Comparison of ENCODE assay signal across 8 cellular contexts in the genomic region with DNA sequence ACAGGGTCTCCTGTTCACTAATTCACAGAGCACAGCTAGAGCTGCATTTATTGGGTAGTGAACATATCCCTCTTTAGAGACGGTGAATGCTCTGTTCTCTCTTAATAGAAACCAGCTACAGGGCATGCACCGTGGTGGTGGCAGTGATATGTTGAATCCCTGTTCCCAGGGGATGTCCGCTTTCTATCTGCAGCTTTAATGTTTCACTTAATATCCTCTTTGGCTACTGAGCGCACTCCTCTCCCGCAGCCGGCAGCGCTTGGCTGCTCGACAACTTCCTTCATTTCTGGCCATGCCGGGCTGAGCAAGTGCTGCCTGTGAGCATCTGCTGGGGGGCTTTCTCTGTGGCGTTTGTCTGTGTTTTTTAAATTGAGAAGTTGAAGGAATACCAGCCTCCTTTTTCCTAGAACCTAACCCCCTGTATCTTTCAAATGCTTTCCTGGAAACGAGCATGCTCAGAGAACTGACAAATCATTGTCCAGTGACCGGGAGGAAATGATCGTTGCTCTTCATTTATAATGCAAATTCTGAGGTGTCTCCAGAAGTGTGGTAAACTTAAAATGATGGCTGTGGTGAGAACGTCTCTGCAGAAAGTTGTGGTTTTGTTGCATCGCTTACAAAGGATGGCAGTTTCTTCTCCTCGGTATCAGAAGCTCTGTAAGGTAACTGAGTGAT.
A peak's percentile ranks its signal among the peaks of the same experiment; 100 is the strongest.
DNase-seq lines count a peak whose midpoint lies in the region; ATAC-seq and TF ChIP-seq lines count a peak whose summit lies in the region.

No MANE protein-coding gene starts in this region.

- H3K27ac Mint-ChIP-seq in CD4-positive, CD25-positive, alpha-beta regulatory T cell, result peak overlapping the region; percentile 19 to 97 (median 76)

- H3K9me3 Mint-ChIP-seq in CD4-positive, CD25-positive, alpha-beta regulatory T cell, result no peaks in the 10 kb centered on the region

- peak; percentile 9 to 93 (median 61) for DNase-seq in CD4-positive, CD25-positive, alpha-beta regulatory T cell
- DNase-seq in astrocyte of the hippocampus (ENCODE audit: low read depth, low spot score), result peak; percentile 61
- no peak for DNase-seq in kidney epithelial cell (ENCODE audit: low read depth)
- DNase-seq in stimulated activated CD8-positive, alpha-beta memory T cell treated with anti-CD3 and anti-CD28 coated beads, Interleukin-12 subunit alpha, Interleukin-12 subunit beta, amount 100 ng/mL, for 1 hour (ENCODE audit: low read depth), result peak; percentile 8
- no peak for DNase-seq in epidermal melanocyte (ENCODE audit: insufficient read length, low spot score)

- peaks cover 25 to 42% (median 35%) of the 10 kb centered on the region in 4 donors for H3K4me1 Mint-ChIP-seq in CD4-positive, CD25-positive, alpha-beta regulatory T cell

- peaks cover 21% of the 10 kb centered on the region for H3K4me1 ChIP-seq in CD4-positive, CD25-positive, alpha-beta regulatory T cell (ENCODE audit: control insufficient read depth, insufficient read depth, low read length, poor library complexity, severe bottlenecking)

- H3K4me3 ChIP-seq in CD4-positive, CD25-positive, alpha-beta regulatory T cell (ENCODE audit: low read depth, low read length), result peak overlapping the region; percentile 85
- peak overlapping the region; percentile 24 for H3K4me3 ChIP-seq in kidney epithelial cell (ENCODE audit: low read depth, low read length)

- H3K4me3 Mint-ChIP-seq in CD4-positive, CD25-positive, alpha-beta regulatory T cell, result peak overlapping the region; percentile 66 to 92 (median 86)

- no peaks in the 10 kb centered on the region for H3K9me3 ChIP-seq in CD4-positive, CD25-positive, alpha-beta regulatory T cell (ENCODE audit: control insufficient read depth in 2 of 2, low read length in 2 of 2)

- peaks cover 28% of the 10 kb centered on the region for H3K36me3 ChIP-seq in CD4-positive, CD25-positive, alpha-beta regulatory T cell (ENCODE audit: control insufficient read depth, insufficient read depth, low read length)
- H3K36me3 ChIP-seq in kidney epithelial cell (ENCODE audit: control insufficient read depth, insufficient read depth, low read length), result peaks cover 2% of the 10 kb centered on the region

- H3K36me3 Mint-ChIP-seq in CD4-positive, CD25-positive, alpha-beta regulatory T cell, result peaks cover 21% of the 10 kb centered on the region

- ATAC-seq in CD4-positive, CD25-positive, alpha-beta regulatory T cell (ENCODE audit: low read depth in 2 of 2), result peak; percentile 86 to 87
- ATAC-seq in GM19397 (IDR thresholded peaks at IDR 0.05; ENCODE audit: unreplicated experiment), result peak; percentile 92
- ATAC-seq in HG03442 (IDR thresholded peaks at IDR 0.05; ENCODE audit: unreplicated experiment), result peak; percentile 90
- peak; percentile 86 for ATAC-seq in SK-N-SH treated with all-trans-retinoic acid at 6 μM for 48 hours

- no peaks in the 10 kb centered on the region for H3K27me3 ChIP-seq in CD4-positive, CD25-positive, alpha-beta regulatory T cell (ENCODE audit: control insufficient read depth, insufficient read depth, low read length)
- no peaks in the 10 kb centered on the region for H3K27me3 ChIP-seq in kidney epithelial cell (ENCODE audit: control insufficient read depth, insufficient read depth, low read length)

- H3K27me3 Mint-ChIP-seq in CD4-positive, CD25-positive, alpha-beta regulatory T cell, result no peaks in the 10 kb centered on the region

- H3K27ac ChIP-seq in CD4-positive, CD25-positive, alpha-beta regulatory T cell (ENCODE audit: insufficient read depth, low read length, poor library complexity, severe bottlenecking), result peak overlapping the region; percentile 52

- no peak for TF ChIP-seq CTCF in kidney epithelial cell (IDR thresholded peaks at IDR 0.05; ENCODE audit: insufficient read depth, low read length, poor library complexity, severe bottlenecking)

TF ChIP-seq in SK-N-SH treated with all-trans-retinoic acid at 6 μM for 48 hours, 23 proteins besides CTCF, POLR2A, EP300 and RAD21:
- TF ChIP-seq TOX (CRISPR knock-in tag; IDR thresholded peaks at IDR 0.05; ENCODE audit: borderline replicate concordance), result no peak
- peak; percentile 75; the same call in 1 of the 2 replicates for TF ChIP-seq ZFP3 (CRISPR knock-in tag; IDR thresholded peaks at IDR 0.05)
TF ChIP-seq in SK-N-SH treated with all-trans-retinoic acid at 6 μM for 48 hours: peak in this region for 1.

Comparison
In these comparisons a context has a peak if more than half of its experiments do, and no peak if none do; other contexts are left out.
1. DNase-seq: peak in CD4-positive, CD25-positive, alpha-beta regulatory T cell (3 of 3), astrocyte of the hippocampus (single experiment) and stimulated activated CD8-positive, alpha-beta memory T cell treated with anti-CD3 and anti-CD28 coated beads, Interleukin-12 subunit alpha, Interleukin-12 subunit beta, amount 100 ng/mL, for 1 hour (single experiment); none in kidney epithelial cell (single experiment) and epidermal melanocyte (single experiment).
2. Peak in every context shown above with its lines, with median percentiles within 50 percentile points of each other: ATAC-seq.